Comparison of ENCODE assay signal across 8 cellular contexts in genomic region chr20:1154224-1154623, GRCh38. TPM values are rescaled to one million over a fixed set of nuclear protein-coding genes. Genes with fewer than 3 reads are reported as not detected.
"Had no signal": no experiment of that assay in that cellular context is flagged by ENCODE, and none has a peak within 500 bp of the region (broad histone marks: within the 10 kb centered on the region; RNA-seq: fewer than 3 reads in every experiment).

No MANE protein-coding gene starts in this region.

- H2AFZ ChIP-seq: GM23338 had no signal

- FAIRE-seq: H1, H54, HTR-8/SVneo had no signal

- H3K4me2 ChIP-seq: GM23338 had no signal

- ATAC-seq: GM23338 had no signal

- H3K9me3 Mint-ChIP-seq: GM23338, H9 had no signal

- DNase-seq: H9, HCEC 1CT, IMR-90, KBM-7 had no signal

- H3K4me3 Mint-ChIP-seq: GM23338, H9 had no signal

- H3K4me1 Mint-ChIP-seq: GM23338, H9 had no signal

- H3K4me3 ChIP-seq: GM23338 had no signal

- H3K27ac Mint-ChIP-seq: GM23338, H9 had no signal

RNA-seq across cellular contexts. Expression of gene TMEM74B, which starts 30.6 kb away (rescaled TPM):
- total RNA-seq: IMR-90 had no signal

RNA-seq across cellular contexts. Expression of gene C20orf202, which starts 49.0 kb away (rescaled TPM):
- total RNA-seq: GM23338, H1, IMR-90 had no signal
- polyA plus RNA-seq: GM23338, IMR-90 had no signal
